1 cellular context compared by ENCODE assay signal in the genomic region with DNA sequence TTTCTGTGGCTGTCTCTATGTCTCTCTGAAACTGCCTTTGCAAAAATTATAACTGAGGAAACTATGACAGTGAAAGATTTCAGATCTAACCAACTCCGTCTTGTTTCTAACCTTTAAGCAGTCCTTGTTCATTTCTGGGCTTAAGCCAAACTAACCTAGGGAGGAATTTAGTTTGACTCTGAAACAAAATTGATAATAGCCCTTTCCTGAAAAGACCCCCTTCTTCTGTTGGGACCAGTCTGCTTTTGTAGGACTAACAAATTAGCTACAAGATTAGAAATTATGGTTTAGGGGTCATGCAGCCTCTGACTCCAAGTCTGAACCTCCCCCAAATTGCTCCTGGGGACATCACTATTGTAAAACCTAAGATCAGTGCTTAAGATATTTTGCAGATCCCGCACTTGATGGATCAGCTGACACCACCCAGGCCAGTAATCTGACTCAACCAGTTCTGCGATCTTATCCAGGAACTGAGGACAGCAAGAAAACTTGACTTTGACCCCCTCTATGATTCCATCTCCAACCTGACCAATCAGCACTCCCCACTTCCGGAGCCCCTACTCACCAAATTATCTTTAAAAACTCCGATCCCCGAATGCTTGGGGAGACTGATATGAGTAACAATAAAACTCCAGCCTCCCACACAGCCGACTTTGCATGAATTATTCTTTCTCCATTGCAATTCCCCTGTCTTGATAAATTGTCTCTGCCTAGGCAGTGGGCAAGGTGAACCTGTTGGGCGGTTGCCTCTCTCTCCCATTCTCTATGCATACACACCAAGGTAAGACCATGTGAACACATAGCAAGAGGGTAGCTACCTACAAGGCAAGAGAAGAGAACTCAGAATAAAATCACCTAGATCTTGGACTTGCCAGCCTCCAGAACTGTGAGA.
TF ChIP-seq lines count a peak whose summit lies in the region.

No MANE protein-coding gene starts in this region.

TF ChIP-seq in H1, 55 proteins besides CTCF, POLR2A, EP300 and RAD21:
- no peak for TF ChIP-seq FOSL1 (IDR thresholded peaks at IDR 0.05; ENCODE audit: insufficient read depth, low read depth, low read length)
- TF ChIP-seq HDAC6 (IDR thresholded peaks at IDR 0.05; ENCODE audit: low read depth, low read length): no peak
- no peak for TF ChIP-seq RXRA (IDR thresholded peaks at IDR 0.05; ENCODE audit: insufficient read depth, low read depth, low read length)
- no peak for TF ChIP-seq SRF (IDR thresholded peaks at IDR 0.05; ENCODE audit: low read depth, low read length)
- TF ChIP-seq, protein P1, sequence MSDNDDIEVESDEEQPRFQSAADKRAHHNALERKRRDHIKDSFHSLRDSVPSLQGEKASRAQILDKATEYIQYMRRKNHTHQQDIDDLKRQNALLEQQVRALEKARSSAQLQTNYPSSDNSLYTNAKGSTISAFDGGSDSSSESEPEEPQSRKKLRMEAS (IDR thresholded peaks at IDR 0.05): no peak
- no peak for TF ChIP-seq CREB1 (IDR thresholded peaks at IDR 0.05)
- TF ChIP-seq SP4 (IDR thresholded peaks at IDR 0.05; ENCODE audit: low read length): no peak
- TF ChIP-seq CBX8 (IDR thresholded peaks at IDR 0.05; ENCODE audit: borderline replicate concordance, low read depth, low read length): no peak
- TF ChIP-seq CEBPB (IDR thresholded peaks at IDR 0.05; ENCODE audit: low read depth, low read length): no peak
- no peak for TF ChIP-seq TAF1 (IDR thresholded peaks at IDR 0.05; ENCODE audit: low read depth, low read length)
- no peak for TF ChIP-seq CBX5 (IDR thresholded peaks at IDR 0.05; ENCODE audit: low read depth, low read length)
- TF ChIP-seq, protein P2, sequence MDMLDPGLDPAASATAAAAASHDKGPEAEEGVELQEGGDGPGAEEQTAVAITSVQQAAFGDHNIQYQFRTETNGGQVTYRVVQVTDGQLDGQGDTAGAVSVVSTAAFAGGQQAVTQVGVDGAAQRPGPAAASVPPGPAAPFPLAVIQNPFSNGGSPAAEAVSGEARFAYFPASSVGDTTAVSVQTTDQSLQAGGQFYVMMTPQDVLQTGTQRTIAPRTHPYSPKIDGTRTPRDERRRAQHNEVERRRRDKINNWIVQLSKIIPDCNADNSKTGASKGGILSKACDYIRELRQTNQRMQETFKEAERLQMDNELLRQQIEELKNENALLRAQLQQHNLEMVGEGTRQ (IDR thresholded peaks at IDR 0.05; ENCODE audit: low read length): no peak
- no peak for TF ChIP-seq SAP30 (IDR thresholded peaks at IDR 0.05; ENCODE audit: insufficient read depth, insufficient replicate concordance, low read length)
- no peak for TF ChIP-seq TCF12 (IDR thresholded peaks at IDR 0.05; ENCODE audit: low read depth, low read length)
